23 cellular contexts compared by ENCODE assay signal in the genomic region with DNA sequence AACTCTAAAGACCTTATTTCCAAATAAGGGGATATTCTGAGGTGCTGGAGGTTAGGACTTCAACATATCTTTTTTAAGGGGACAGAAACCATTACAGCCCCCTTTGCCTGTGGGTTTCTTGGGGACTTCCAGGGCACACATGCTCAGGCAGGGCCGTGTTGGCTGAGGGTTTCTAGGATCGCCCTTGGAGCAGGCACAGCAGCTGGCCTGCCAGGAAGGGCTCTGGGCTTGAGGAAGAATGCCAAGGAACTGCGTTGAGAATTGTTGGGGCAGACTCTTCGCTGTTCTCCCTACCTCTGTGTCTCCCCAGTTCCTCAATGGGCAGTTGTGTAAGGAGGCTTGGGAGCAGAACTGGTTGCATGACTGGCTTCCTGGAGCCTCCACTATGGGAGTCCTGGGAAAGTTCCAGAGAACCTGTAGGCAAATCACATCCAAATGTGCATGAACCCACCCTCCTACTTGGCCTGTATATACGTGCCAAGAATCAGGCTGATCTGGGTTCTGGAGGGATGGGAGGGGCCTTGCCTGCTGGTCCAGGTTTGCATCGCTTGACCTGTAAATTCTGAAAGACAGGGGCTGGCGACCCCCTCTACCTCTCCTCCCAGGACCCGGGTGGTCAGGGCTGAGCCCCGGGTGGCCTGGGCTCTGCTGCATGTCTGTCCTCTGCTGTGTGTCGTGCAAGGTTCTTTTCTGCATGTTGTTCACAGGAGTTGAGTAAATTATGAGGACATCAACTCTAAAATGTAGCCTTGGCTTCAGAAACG.
"Had no signal": no experiment of that assay in that cellular context is flagged by ENCODE, and none has a peak within 500 bp of the region (broad histone marks: within the 10 kb centered on the region; RNA-seq: fewer than 3 reads in every experiment).

No MANE protein-coding gene starts in this region.

- H3K27ac ChIP-seq: esophagus muscularis mucosa, gastroesophageal sphincter, stomach, suprapubic skin, transverse colon had no signal

- ATAC-seq: activated T-helper 17 cell treated with anti-CD3 and anti-CD28 coated beads, Interleukin-2, amount 50 U/mL, for 72 hours; effector memory CD8-positive, alpha-beta T cell; mucosa of descending colon; SK-N-SH treated with all-trans-retinoic acid at 6 μM for 48 hours had no signal

- DNase-seq: activated CD4-positive, alpha-beta memory T cell treated with anti-CD3 and anti-CD28 coated beads for 36 hours; activated CD4-positive, alpha-beta T cell treated with anti-CD3 and anti-CD28 coated beads for 48 hours; activated naive CD4-positive, alpha-beta T cell treated with Interleukin-2 at 50 U/mL for 16 hours; activated naive CD8-positive, alpha-beta T cell treated with anti-CD3 and anti-CD28 coated beads for 36 hours; activated T-cell treated with anti-CD3 and anti-CD28 coated beads, Interleukin-2, amount 50 U/mL, for 24 hours; effector memory CD8-positive, alpha-beta T cell; islet precursor cell; left cardiac atrium; mesenchymal stem cell; naive B cell; occipital lobe; retina; stomach; transverse colon had no signal

- H3K27me3 ChIP-seq: esophagus muscularis mucosa, gastroesophageal sphincter, stomach, suprapubic skin, transverse colon had no signal

- H3K9me3 ChIP-seq: esophagus muscularis mucosa, gastroesophageal sphincter, mucosa of descending colon, stomach, suprapubic skin, transverse colon had no signal

- H3K4me3 ChIP-seq: esophagus muscularis mucosa, gastroesophageal sphincter, mucosa of descending colon, stomach, suprapubic skin, transverse colon had no signal

- H3K4me1 ChIP-seq: gastroesophageal sphincter, stomach had no signal

- FAIRE-seq: astrocyte, colon, endothelial cell of umbilical vein had no signal

- H3K36me3 ChIP-seq: esophagus muscularis mucosa, gastroesophageal sphincter, stomach, suprapubic skin, transverse colon had no signal
